ENCODE assay signal across 11 cellular contexts in the genomic region with DNA sequence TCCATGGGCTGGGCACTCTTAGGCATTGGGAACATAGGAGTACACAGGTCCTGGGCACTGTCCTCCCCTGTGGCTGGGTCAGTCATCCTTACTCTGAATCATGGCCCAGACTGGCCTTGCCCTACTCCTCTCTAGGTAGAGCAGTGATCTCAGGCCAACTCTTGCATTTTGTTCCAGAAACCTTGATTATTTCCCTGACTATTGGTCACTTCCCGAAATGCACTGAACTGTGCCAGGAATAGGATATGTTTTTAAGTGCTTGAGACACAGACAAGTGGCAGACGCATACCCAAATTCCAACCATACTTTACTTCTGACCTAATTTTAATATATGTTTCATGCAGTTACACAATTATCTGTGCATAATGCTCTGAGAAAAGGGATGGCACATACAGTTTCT. TPM values are rescaled to one million over a fixed set of nuclear protein-coding genes. Genes with fewer than 3 reads are reported as not detected.
A peak's percentile ranks its signal among the peaks of the same experiment; 100 is the strongest.
DNase-seq lines count a peak whose midpoint lies in the region; ATAC-seq and TF ChIP-seq lines count a peak whose summit lies in the region.
"Had no signal": no experiment of that assay in that cellular context is flagged by ENCODE, and none has a peak within 500 bp of the region (broad histone marks: within the 10 kb centered on the region; RNA-seq: fewer than 3 reads in every experiment).

No MANE protein-coding gene starts in this region.

- intact Hi-C loops in body of pancreas (cut with DNase I) (no loop called here), left ventricle myocardium inferior (cut with micrococcal nuclease) (loop anchor here (10.0 kb wide), 1 partner anchor 51 kb away; a partner anchor contains a TSS)
- intact Hi-C loops in CD4-positive, alpha-beta T cell (cut with DNase I, micrococcal nuclease), result no loop called here

- H3K36me3 Mint-ChIP-seq in CD4-positive, alpha-beta T cell (ENCODE audit: low read depth), result peaks cover 26% of the 10 kb centered on the region

- H3K79me2 ChIP-seq in smooth muscle cell (ENCODE audit: low read depth), result no peaks in the 10 kb centered on the region

- H3K4me3 ChIP-seq in body of pancreas (no peak overlapping the region), left ventricle myocardium inferior (no peak overlapping the region), smooth muscle cell (no peak overlapping the region), Peyer's patch (no peak overlapping the region)

- no peak overlapping the region for H3K9ac ChIP-seq in smooth muscle cell (ENCODE audit: low read depth)

- H3K27ac Mint-ChIP-seq in CD4-positive, alpha-beta T cell, result no peak overlapping the region

- H3K4me3 Mint-ChIP-seq in CD4-positive, alpha-beta T cell, result no peak overlapping the region

- H3K27ac ChIP-seq in body of pancreas (no peak overlapping the region), left ventricle myocardium inferior (replicated peaks) (peak overlapping the region; percentile 74), smooth muscle cell (ENCODE audit: low read depth) (no peak overlapping the region), Peyer's patch (no peak overlapping the region)
- H3K27ac ChIP-seq in CD4-positive, alpha-beta T cell (ENCODE audit: low read depth, low read length), result no peak overlapping the region

- H3K9me3 ChIP-seq in body of pancreas (no peaks in the 10 kb centered on the region), left ventricle myocardium inferior (replicated peaks) (no peaks in the 10 kb centered on the region), smooth muscle cell (replicated peaks; ENCODE audit: low read depth) (no peaks in the 10 kb centered on the region), Peyer's patch (no peaks in the 10 kb centered on the region)
- no peaks in the 10 kb centered on the region for H3K9me3 ChIP-seq in CD4-positive, alpha-beta T cell (ENCODE audit: control insufficient read depth, low read length)

- peaks cover 5% of the 10 kb centered on the region for H3K4me1 Mint-ChIP-seq in CD4-positive, alpha-beta T cell (ENCODE audit: low read depth)

- DNase-seq in HS-27A (ENCODE audit: low read depth), result peak; percentile 59
- DNase-seq in body of pancreas, result no peak
- no peak for DNase-seq in left ventricle myocardium inferior
- DNase-seq in smooth muscle cell (lab: John Stamatoyannopoulos, UW; ENCODE audit: unreplicated experiment), result no peak
- no peak for DNase-seq in SHP77 treated with DMSO at 0.1 percent for 48 hours (lab: John Stamatoyannopoulos, UW)
- DNase-seq in CD4-positive, alpha-beta T cell, result no peak
- no peak for DNase-seq in Peyer's patch
- DNase-seq: activated CD4-positive, CD25-positive, alpha-beta regulatory T cell treated with anti-CD3 and anti-CD28 coated beads, Interleukin-2, amount 50 U/mL, for 72 hours; DMS 273 treated with DMSO at 0.1 percent for 48 hours; substantia nigra had no signal

- ATAC-seq in body of pancreas (peak; percentile 30), HG03378 (IDR thresholded peaks at IDR 0.05; ENCODE audit: unreplicated experiment) (no peak)
- no peak for ATAC-seq in CD4-positive, alpha-beta T cell (ENCODE audit: poor library complexity)

- H3K4me1 ChIP-seq in body of pancreas (peaks cover 4% of the 10 kb centered on the region), left ventricle myocardium inferior (peaks cover 57% of the 10 kb centered on the region), smooth muscle cell (ENCODE audit: low read depth) (peaks cover 3% of the 10 kb centered on the region), Peyer's patch (no peaks in the 10 kb centered on the region)

- whole genome bisulfite sequencing in body of pancreas, 2 donors, result 87 to 88% methylated on average over 2 of the region's 2 CpGs
- WGBS in smooth muscle cell (ENCODE audit: low lambda C conversion rate), result 49% methylated on average over 2 of the region's 2 CpGs

- no peaks in the 10 kb centered on the region for H3F3A ChIP-seq in smooth muscle cell (ENCODE audit: low read depth)

- H3K36me3 ChIP-seq in body of pancreas (replicated peaks in 1 of 2; ENCODE audit: insufficient read depth in 1 of 2, low read depth in 2 of 2) (peaks cover 0 to 6% of the 10 kb centered on the region in 2 donors), left ventricle myocardium inferior (peaks cover 39% of the 10 kb centered on the region), smooth muscle cell (ENCODE audit: low read depth) (no peaks in the 10 kb centered on the region), Peyer's patch (peaks cover 0 to 31% (median 0%) of the 10 kb centered on the region in 3 donors)

- POLR2A ChIA-PET in CD4-positive, alpha-beta T cell (lab: Charles Lee), result no interaction called here

- H2AFZ ChIP-seq in smooth muscle cell (ENCODE audit: low read depth), result no peak overlapping the region

- H4K20me1 ChIP-seq in smooth muscle cell (ENCODE audit: low read depth), result no peaks in the 10 kb centered on the region

- TF ChIP-seq POLR2A in body of pancreas (IDR thresholded peaks at IDR 0.05) (no peak), Peyer's patch (IDR thresholded peaks at IDR 0.05) (no peak)

- CTCF ChIA-PET in CD4-positive, alpha-beta T cell (lab: Charles Lee), result no interaction called here

- H3K9me3 Mint-ChIP-seq in CD4-positive, alpha-beta T cell, result no peaks in the 10 kb centered on the region

- H3K27me3 ChIP-seq in body of pancreas, result no peaks in the 10 kb centered on the region
- H3K27me3 ChIP-seq in left ventricle myocardium inferior (ENCODE audit: low read depth), result no peaks in the 10 kb centered on the region
- H3K27me3 ChIP-seq in smooth muscle cell (ENCODE audit: low read depth), result no peaks in the 10 kb centered on the region
- no peaks in the 10 kb centered on the region for H3K27me3 ChIP-seq in CD4-positive, alpha-beta T cell (ENCODE audit: control insufficient read depth, insufficient read depth, low read length)
- H3K27me3 ChIP-seq in Peyer's patch, result no peaks in the 10 kb centered on the region

- peak overlapping the region; percentile 6 for H3K4me2 ChIP-seq in smooth muscle cell

- TF ChIP-seq CTCF in body of pancreas (IDR thresholded peaks at IDR 0.05) (no peak), left ventricle myocardium inferior (IDR thresholded peaks at IDR 0.05; ENCODE audit: borderline replicate concordance) (no peak), smooth muscle cell (IDR thresholded peaks at IDR 0.05; ENCODE audit: borderline replicate concordance, insufficient read depth, poor library complexity, severe bottlenecking) (no peak), Peyer's patch (IDR thresholded peaks at IDR 0.05) (no peak)
- TF ChIP-seq CTCF in CD4-positive, alpha-beta T cell (IDR thresholded peaks at IDR 0.05), result no peak

- no peaks in the 10 kb centered on the region for H3K27me3 Mint-ChIP-seq in CD4-positive, alpha-beta T cell

RNA-seq across cellular contexts. Expression of a gene that starts 16.8 kb away (rescaled TPM):
- total RNA-seq in body of pancreas (1,000 to 10,000 TPM; 1,496 to 1,646 TPM), left ventricle myocardium inferior (960 TPM), smooth muscle cell (3,019 and 3,533 TPM in 2 replicates), Peyer's patch (1,000 to 10,000 TPM in 2 of 4 donors, 100 to 1,000 TPM in 2; 851 to 2,184 (median 1,124) TPM)
- 367 and 426 TPM in 2 replicates for polyA plus RNA-seq in smooth muscle cell
- total RNA-seq in CD4-positive, alpha-beta T cell, result 1,000 to 10,000 TPM; 2,959 to 3,104 TPM

RNA-seq across cellular contexts. Expression of a gene that starts 26.6 kb away (rescaled TPM):
- total RNA-seq in body of pancreas (not detected), left ventricle myocardium inferior (not detected), smooth muscle cell (not detected in 2 replicates), Peyer's patch (not detected)
- not detected in 2 replicates for polyA plus RNA-seq in smooth muscle cell
- not detected for total RNA-seq in CD4-positive, alpha-beta T cell

RNA-seq across cellular contexts. Expression of a gene that starts 31.4 kb away (rescaled TPM):
- total RNA-seq in body of pancreas (not detected), left ventricle myocardium inferior (not detected), smooth muscle cell (0.54 and 1.6 TPM in 2 replicates), Peyer's patch (not detected)
- polyA plus RNA-seq in smooth muscle cell, result 0.32 and 0.49 TPM in 2 replicates
- 1 to 10 TPM; 1.2 TPM for total RNA-seq in CD4-positive, alpha-beta T cell

RNA-seq across cellular contexts. Expression of a gene that starts 56.2 kb away (rescaled TPM):
- total RNA-seq in body of pancreas, result 1 to 10 TPM; 2.3 to 6.3 TPM
- 19.4 TPM for total RNA-seq in left ventricle myocardium inferior
- total RNA-seq in smooth muscle cell, result not detected in 2 replicates
- polyA plus RNA-seq in smooth muscle cell, result 0.11 TPM in 1 of 2 replicates, not detected in the other
- total RNA-seq in CD4-positive, alpha-beta T cell, result not detected
- total RNA-seq in Peyer's patch, result 10 to 100 TPM in 3 of 4 donors, 1 to 10 TPM in 1; 1.6 to 33.0 (median 19.3) TPM
